ENCODE assay signal across 8 cellular contexts in the genomic region with DNA sequence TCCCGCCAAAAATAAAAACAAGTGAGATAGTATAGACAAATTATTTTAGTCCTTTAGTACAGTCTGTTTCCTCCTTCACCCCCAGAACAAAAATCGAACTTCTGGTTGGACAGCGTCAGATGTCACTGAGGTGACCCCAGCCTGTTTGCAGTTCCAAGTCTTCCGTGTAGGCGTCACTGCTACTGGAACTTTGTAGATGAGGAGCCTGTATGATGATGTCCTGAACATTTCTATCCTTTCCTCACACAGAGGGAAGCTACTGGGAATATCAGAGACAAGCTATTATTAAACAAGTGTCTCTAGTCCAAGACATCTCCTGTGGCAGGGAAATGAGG. TPM values are rescaled to one million over a fixed set of nuclear protein-coding genes. Genes with fewer than 3 reads are reported as not detected.
A peak's percentile ranks its signal among the peaks of the same experiment; 100 is the strongest.
DNase-seq lines count a peak whose midpoint lies in the region; ATAC-seq and TF ChIP-seq lines count a peak whose summit lies in the region.

No MANE protein-coding gene starts in this region.

- 4 to 6% (median 5%) methylated on average over 5 of the region's 5 CpGs for WGBS in heart left ventricle, 4 donors

- TF ChIP-seq POLR2A in heart left ventricle (IDR thresholded peaks at IDR 0.05), result no peak

- intact Hi-C loops in heart left ventricle (cut with DNase I), result loop anchor here in 8 of 10 donors (2.0 to 10.0 kb wide), 7 partner anchors 18 to 112 kb away; partner anchors contain the start of gene SRSF1 (in 1 of the 8)
- intact Hi-C loops in sciatic nerve (cut with DNase I), result no loop called here

- no peaks in the 10 kb centered on the region for H3K9me3 ChIP-seq in heart left ventricle

- peaks cover 0 to 78% (median 47%) of the 10 kb centered on the region in 12 donors for H3K4me1 ChIP-seq in heart left ventricle

- H3K4me3 ChIP-seq in WI38 (ENCODE audit: low read depth, low read length) (peak overlapping the region; percentile 77), heart left ventricle (peak overlapping the region in 11 of 12 donors; percentile 60 to 92 (median 85))

- TF ChIP-seq CTCF in WI38 (IDR thresholded peaks at IDR 0.05; ENCODE audit: low read depth, low read length), result no peak
- peak in 2 of 12 donors; percentile 28 to 36 for TF ChIP-seq CTCF in heart left ventricle (IDR thresholded peaks at IDR 0.05)

- no peaks in the 10 kb centered on the region for H3K27me3 ChIP-seq in heart left ventricle

- peak; percentile 31 for DNase-seq in AG08395 (ENCODE audit: low spot score)
- peak in 4 of 5 donors; percentile 49 to 64 (median 58) for DNase-seq in heart left ventricle
- DNase-seq in sciatic nerve (ENCODE audit: low spot score), result no peak
- no peak for DNase-seq in middle frontal gyrus (ENCODE audit: extremely low spot score, low spot score)
- DNase-seq in stimulated activated CD4-positive, alpha-beta T cell treated with anti-CD3 and anti-CD28 coated beads, Interleukin-2, amount 100 ng/mL, for 24 hours, result no peak

- ATAC-seq in HG03097 (IDR thresholded peaks at IDR 0.05; ENCODE audit: low FRiP score, unreplicated experiment) (peak; percentile 4), heart left ventricle (peak; percentile 54 to 75 (median 61)), sciatic nerve (peak; percentile 52), GM19452 (IDR thresholded peaks at IDR 0.05; ENCODE audit: unreplicated experiment) (no peak)

- H3K27ac ChIP-seq in heart left ventricle, result peak overlapping the region; percentile 91 to 99 (median 97)

- H3K36me3 ChIP-seq in heart left ventricle, result peaks cover 0 to 10% (median 0%) of the 10 kb centered on the region in 9 donors

RNA-seq across cellular contexts. Expression of gene VEZF1, which starts 0.9 kb away (rescaled TPM):
- total RNA-seq in heart left ventricle (10 to 100 TPM; 58.9 to 85.6 (median 62.6) TPM), sciatic nerve (73.8 TPM)
- polyA plus RNA-seq in heart left ventricle, result 10 to 100 TPM; 18.2 to 46.4 TPM

RNA-seq across cellular contexts. Expression of gene SRSF1, which starts 18.1 kb away (rescaled TPM):
- total RNA-seq in heart left ventricle (100 to 1,000 TPM in 4 of 9 donors, 10 to 100 TPM in 5; 80.8 to 114 (median 99.7) TPM), sciatic nerve (169 TPM)
- 100 to 1,000 TPM in 1 of 2 donors, 10 to 100 TPM in 1; 48.2 to 129 TPM for polyA plus RNA-seq in heart left ventricle

RNA-seq across cellular contexts. Expression of gene CUEDC1, which starts 33.8 kb away (rescaled TPM):
- total RNA-seq in heart left ventricle, result 10 to 100 TPM; 37.6 to 68.5 (median 42.8) TPM
- 10 to 100 TPM; 29.6 to 39.9 TPM for polyA plus RNA-seq in heart left ventricle
- total RNA-seq in sciatic nerve, result 44.3 TPM

Comparison
In these comparisons a context has a peak if more than half of its experiments do, and no peak if none do; other contexts are left out.
1. DNase-seq: peak in AG08395 (single experiment) and heart left ventricle (4 of 5); none in sciatic nerve (single experiment), middle frontal gyrus (single experiment) and stimulated activated CD4-positive, alpha-beta T cell treated with anti-CD3 and anti-CD28 coated beads, Interleukin-2, amount 100 ng/mL, for 24 hours (0 of 2).